ENCODE assay signal across 1 cellular context in genomic region chr6:169722362-169723199, GRCh38.
TF ChIP-seq lines count a peak whose summit lies in the region.

No MANE protein-coding gene starts in this region.

TF ChIP-seq in HepG2, 621 proteins besides CTCF, POLR2A, EP300 and RAD21 (continued from another document and continues in another):
- TF ChIP-seq PRDM15 (CRISPR knock-in tag; IDR thresholded peaks at IDR 0.05) (no peak), ZBTB44 (CRISPR knock-in tag; IDR thresholded peaks at IDR 0.05) (no peak), PAWR (CRISPR knock-in tag; IDR thresholded peaks at IDR 0.05; ENCODE audit: borderline replicate concordance) (no peak), ZBTB20 (CRISPR knock-in tag; IDR thresholded peaks at IDR 0.05; ENCODE audit: borderline replicate concordance, low read depth) (0 out of 2 replicates have a peak, but pooled peaks have one; percentile 40), ZNF746 (CRISPR knock-in tag; IDR thresholded peaks at IDR 0.05) (peak; percentile 40; the same call in 1 of the 2 replicates), ZBTB40 (IDR thresholded peaks at IDR 0.05) (no peak), ZBTB40 (CRISPR knock-in tag; IDR thresholded peaks at IDR 0.05) (no peak), CBX1 (IDR thresholded peaks at IDR 0.05; ENCODE audit: low read depth) (no peak), GATAD2A (CRISPR knock-in tag; IDR thresholded peaks at IDR 0.05) (no peak), ZNF383 (CRISPR knock-in tag; IDR thresholded peaks at IDR 0.05; ENCODE audit: borderline replicate concordance) (no peak), NPAS2 (CRISPR knock-in tag; IDR thresholded peaks at IDR 0.05; ENCODE audit: borderline replicate concordance) (no peak), ERF (CRISPR knock-in tag; IDR thresholded peaks at IDR 0.05) (no peak), TEAD3 (CRISPR knock-in tag; optimal IDR thresholded peaks at IDR 0.05; ENCODE audit: borderline replicate concordance) (no peak), TAF1 (CRISPR knock-in tag; IDR thresholded peaks at IDR 0.05) (peak; percentile 49; the same call in 1 of the 2 replicates), BRF2 (CRISPR knock-in tag; IDR thresholded peaks at IDR 0.05) (no peak), NONO (IDR thresholded peaks at IDR 0.05) (no peak), NONO (CRISPR knock-in tag; conservative IDR thresholded peaks at IDR 0.05) (no peak), THAP7 (CRISPR knock-in tag; IDR thresholded peaks at IDR 0.05) (peak; percentile 27; the same call in 1 of the 2 replicates), TFE3 (CRISPR knock-in tag; IDR thresholded peaks at IDR 0.05) (no peak), ZNF7 (CRISPR knock-in tag; IDR thresholded peaks at IDR 0.05) (no peak), SNAI1 (CRISPR knock-in tag; IDR thresholded peaks at IDR 0.05; ENCODE audit: borderline replicate concordance) (no peak), ZNF605 (CRISPR knock-in tag; IDR thresholded peaks at IDR 0.05) (peak; percentile 62; the same call in 1 of the 2 replicates), ZNF777 (CRISPR knock-in tag; IDR thresholded peaks at IDR 0.05) (no peak), KDM5B (CRISPR knock-in tag; IDR thresholded peaks at IDR 0.05; ENCODE audit: borderline replicate concordance) (peak; percentile 63; the same call in 1 of the 2 replicates), TFDP2 (CRISPR knock-in tag; IDR thresholded peaks at IDR 0.05) (no peak), ZNF761 (CRISPR knock-in tag; conservative IDR thresholded peaks at IDR 0.05) (no peak), CCAR2 (optimal IDR thresholded peaks at IDR 0.05; ENCODE audit: low read depth, low read length) (no peak), ELF3 (CRISPR knock-in tag; IDR thresholded peaks at IDR 0.05) (peak; percentile 22; the same call in 1 of the 2 replicates), CSRNP1 (CRISPR knock-in tag; IDR thresholded peaks at IDR 0.05) (no peak), ZNF263 (CRISPR knock-in tag; IDR thresholded peaks at IDR 0.05) (no peak), ATAD3A (CRISPR knock-in tag; IDR thresholded peaks at IDR 0.05) (no peak), PHF8 (CRISPR knock-in tag; IDR thresholded peaks at IDR 0.05) (0 out of 2 replicates have a peak, but pooled peaks have one; percentile 57), GFI1 (CRISPR knock-in tag; IDR thresholded peaks at IDR 0.05; ENCODE audit: borderline replicate concordance) (0 out of 2 replicates have a peak, but pooled peaks have one; percentile 2), GMEB2 (CRISPR knock-in tag; IDR thresholded peaks at IDR 0.05; ENCODE audit: low read depth) (no peak), ZNF547 (CRISPR knock-in tag; IDR thresholded peaks at IDR 0.05) (no peak; the same call in 1 of the 2 replicates), ZNF614 (CRISPR knock-in tag; IDR thresholded peaks at IDR 0.05; ENCODE audit: borderline replicate concordance) (no peak), ZNF501 (CRISPR knock-in tag; IDR thresholded peaks at IDR 0.05) (peak; percentile 59; the same call in 1 of the 2 replicates), POGZ (CRISPR knock-in tag; IDR thresholded peaks at IDR 0.05) (no peak; the same call in 1 of the 2 replicates)
